15 cellular contexts compared by ENCODE assay signal in the genomic region with DNA sequence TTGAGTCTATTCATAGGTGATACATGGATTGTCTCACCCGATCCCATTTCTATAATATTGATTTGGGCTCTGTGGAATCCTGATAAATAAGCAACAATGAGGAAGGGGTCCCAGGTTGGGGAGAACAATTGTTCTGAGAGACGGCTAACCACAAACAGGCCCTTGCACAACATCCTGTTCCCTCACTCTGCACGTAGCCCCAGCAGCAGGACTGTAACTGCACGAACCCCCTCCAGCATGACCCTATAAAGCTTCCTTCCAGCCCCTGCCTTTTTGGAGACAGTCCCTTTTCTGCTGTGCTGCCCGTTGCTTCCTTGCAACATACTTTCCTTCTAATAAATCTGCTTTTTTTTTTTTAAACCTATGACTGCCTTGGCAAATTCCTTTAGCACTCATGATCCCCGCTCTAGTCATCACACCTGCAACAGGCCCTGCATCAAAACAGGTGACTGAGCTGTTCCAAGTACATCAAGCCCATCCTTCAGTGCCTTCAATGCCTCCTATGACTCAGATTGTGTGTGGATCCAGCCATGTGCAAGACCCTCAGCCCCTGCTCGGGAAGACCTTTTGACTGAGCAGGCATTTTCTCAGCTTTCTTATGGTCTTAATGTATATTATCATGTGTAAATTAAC.
DNase-seq lines count a peak whose midpoint lies in the region; ATAC-seq, FAIRE-seq and TF ChIP-seq lines count a peak whose summit lies in the region.
"Had no signal": no experiment of that assay in that cellular context is flagged by ENCODE, and none has a peak within 500 bp of the region (broad histone marks: within the 10 kb centered on the region; RNA-seq: fewer than 3 reads in every experiment).

No MANE protein-coding gene starts in this region.

- SMC1A ChIA-PET in GM12878 (lab: Charles Lee; ENCODE audit: uncharacterized antibody, unreplicated experiment): no interaction called here

- H3K4me2 ChIP-seq in BLaER1 (peak overlapping the region; percentile 69), GM12878 (ENCODE audit: control insufficient read depth, insufficient read depth) (no peak overlapping the region)

- no peaks in the 10 kb centered on the region for H3K79me2 ChIP-seq in GM12878 (ENCODE audit: control insufficient read depth, insufficient read depth, low read length)

- TF ChIP-seq POLR2A in GM12878 (IDR thresholded peaks at IDR 0.05; ENCODE audit: low read depth, low read length): no peak

- TF ChIP-seq RAD21 in GM12878 (IDR thresholded peaks at IDR 0.05; ENCODE audit: insufficient read depth, low read depth, low read length): no peak

- 26% methylated on average over 7 of the region's 7 CpGs for WGBS in GM12878 (ENCODE audit: insufficient coverage, insufficient replicate concordance, low lambda C conversion rate, missing lambda C conversion rate)
- WGBS in heart right ventricle, 2 donors: 72 to 73% methylated on average over 7 of the region's 7 CpGs

- H3K9me3 ChIP-seq in BLaER1: no peaks in the 10 kb centered on the region
- no peaks in the 10 kb centered on the region for H3K9me3 ChIP-seq in GM12878 (replicated peaks; ENCODE audit: control insufficient read depth, insufficient read depth, low read length)
- H3K9me3 ChIP-seq in heart right ventricle: peaks cover 0 to 4% (median 0%) of the 10 kb centered on the region in 11 donors
- H3K9me3 ChIP-seq: ovary, suprapubic skin had no signal

- no peak overlapping the region for H3K9ac ChIP-seq in BLaER1
- H3K9ac ChIP-seq in GM12878 (ENCODE audit: control insufficient read depth, insufficient read depth, low read length): no peak overlapping the region

- H3K36me3 ChIP-seq in BLaER1 (no peaks in the 10 kb centered on the region), GM12878 (ENCODE audit: control insufficient read depth in 2 of 2, insufficient read depth in 2 of 2, low read length in 1 of 2) (no peaks in the 10 kb centered on the region), heart right ventricle (no peaks in the 10 kb centered on the region)
- H3K36me3 ChIP-seq: ovary, suprapubic skin had no signal

- DNase-seq in NOMO-1 treated with DMSO at 0.1 percent for 48 hours (lab: John Stamatoyannopoulos, UW; ENCODE audit: unreplicated experiment): peak; percentile 96
- no peak for DNase-seq in GM12878 (ENCODE audit: low read depth, low spot score)
- DNase-seq in heart right ventricle: no peak
- no peak for DNase-seq in stimulated activated CD4-positive, alpha-beta T cell treated with anti-CD3 and anti-CD28 coated beads, Interleukin-15, amount 100 ng/mL, for 24 hours
- DNase-seq in NCI-H1092 treated with DMSO at 0.1 percent for 48 hours (lab: John Stamatoyannopoulos, UW): no peak
- DNase-seq in NCI-H526 (lab: John Stamatoyannopoulos, UW): no peak
- DNase-seq: activated CD4-positive, alpha-beta T cell treated with anti-CD3 and anti-CD28 coated beads, Interleukin-2, amount 50 U/mL, for 48 hours; effector memory CD4-positive, alpha-beta T cell; mesenchymal stem cell; ovary had no signal

- FAIRE-seq in GM12878 (lab: Jason Lieb, UNC): no peak
- FAIRE-seq: bronchial epithelial cell, GM12892 had no signal

- CTCF ChIA-PET in GM12878 (lab: Yijun Ruan, JAX): interaction anchor here (1.4 to 2.1 kb wide), 2 partner anchors 11 to 378 kb away, joined by 3 to 6 read pairs; no protein-coding TSS in a partner anchor

- RAD21 ChIA-PET in GM12878 (lab: Charles Lee; ENCODE audit: unreplicated experiment): no interaction called here

- TF ChIP-seq EP300 in GM12878 (IDR thresholded peaks at IDR 0.05; ENCODE audit: borderline replicate concordance in 1 of 2, control insufficient read depth in 1 of 2, low read depth in 2 of 2, low read length in 2 of 2): no peak

- intact Hi-C loops in GM12878 (cut with micrococcal nuclease; ENCODE audit: unreplicated experiment) (no loop called here), heart right ventricle (cut with DNase I) (no loop called here)

- H4K20me1 ChIP-seq in BLaER1: no peaks in the 10 kb centered on the region
- no peaks in the 10 kb centered on the region for H4K20me1 ChIP-seq in GM12878 (ENCODE audit: control insufficient read depth, insufficient read depth)

- BruUV-seq in GM12878 (replicated peaks; lab: Mats Ljungman, UMichigan): no TSS peak

- H2AFZ ChIP-seq in GM12878 (ENCODE audit: control insufficient read depth, low read depth, low read length): peak overlapping the region; percentile 31

- H3K27me3 ChIP-seq in BLaER1: no peaks in the 10 kb centered on the region
- H3K27me3 ChIP-seq in GM12878 (replicated peaks in 1 of 2; ENCODE audit: control insufficient read depth in 2 of 2, insufficient read depth in 2 of 2, low read length in 1 of 2): no peaks in the 10 kb centered on the region; a peak in 1 of 4 replicates
- no peaks in the 10 kb centered on the region for H3K27me3 ChIP-seq in heart right ventricle
- H3K27me3 ChIP-seq: ovary, suprapubic skin had no signal

- H3K4me1 ChIP-seq in BLaER1 (peaks cover 14% of the 10 kb centered on the region), GM12878 (ENCODE audit: control insufficient read depth, insufficient read depth, low read length) (no peaks in the 10 kb centered on the region), heart right ventricle (peaks cover 0 to 12% (median 0%) of the 10 kb centered on the region in 9 donors)
- H3K4me1 ChIP-seq: suprapubic skin had no signal

- no peak for TF ChIP-seq CTCF in GM12878 (IDR thresholded peaks at IDR 0.05 in 2 of 3, conservative IDR thresholded peaks at IDR 0.05 in 1 of 3; ENCODE audit: control insufficient read depth in 2 of 3, extremely low read depth in 1 of 3, insufficient read depth in 1 of 3, low read depth in 3 of 3, low read length in 3 of 3)
- no peak for TF ChIP-seq CTCF in heart right ventricle (IDR thresholded peaks at IDR 0.05)

- in situ Hi-C loops in GM12878 (cut with MboI): no loop called here

- POLR2A ChIA-PET in GM12878 (lab: Charles Lee): interaction anchor here (0.5 kb wide), 1 partner anchor 416 kb away, joined by 3 read pairs; no protein-coding TSS in a partner anchor

- ATAC-seq in GM19351 (IDR thresholded peaks at IDR 0.05; ENCODE audit: unreplicated experiment): peak; percentile 53
- no peak for ATAC-seq in GM12878
- ATAC-seq in heart right ventricle: no peak

- H3K27ac ChIP-seq in BLaER1 (no peak overlapping the region), GM12878 (ENCODE audit: control insufficient read depth, insufficient read depth) (no peak overlapping the region), heart right ventricle (no peak overlapping the region)
- H3K27ac ChIP-seq: ovary, suprapubic skin had no signal

- H3K4me3 ChIP-seq in BLaER1 (no peak overlapping the region), GM12878 (no peak overlapping the region), heart right ventricle (no peak overlapping the region)
- H3K4me3 ChIP-seq: ovary, suprapubic skin had no signal

TF ChIP-seq in GM12878, 131 proteins besides CTCF, POLR2A, EP300 and RAD21:
- TF ChIP-seq RUNX3 (IDR thresholded peaks at IDR 0.05; ENCODE audit: low read length) (0 out of 2 replicates have a peak, but pooled peaks have one; percentile 8), EZH2 (IDR thresholded peaks at IDR 0.05; ENCODE audit: borderline replicate concordance, control insufficient read depth, low read depth, low read length) (no peak), HDAC2 (IDR thresholded peaks at IDR 0.05) (no peak), SKIL (IDR thresholded peaks at IDR 0.05; ENCODE audit: low read depth, poor library complexity, severe bottlenecking) (no peak)
